In the genomic region with DNA sequence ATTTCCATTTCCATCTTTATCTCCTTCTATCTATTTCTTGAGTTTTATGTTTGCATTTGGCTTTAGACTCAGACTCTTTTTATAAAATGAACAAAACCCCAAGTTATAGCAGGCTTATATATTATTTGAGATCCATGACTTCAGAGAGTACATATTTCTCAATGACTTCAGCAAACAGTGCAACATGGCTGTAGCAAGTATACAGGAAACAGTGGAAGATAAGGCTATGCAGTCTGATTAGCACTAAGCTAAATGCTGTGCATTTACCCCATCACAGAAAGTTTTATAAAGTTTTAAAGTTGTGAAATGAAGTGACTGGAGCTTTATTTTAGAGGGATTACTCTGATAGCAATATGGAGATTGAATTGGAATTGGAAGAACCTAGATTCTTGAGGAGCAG, we compare ENCODE assay signal across 23 cellular contexts.
"Had no signal": no experiment of that assay in that cellular context is flagged by ENCODE, and none has a peak within 500 bp of the region (broad histone marks: within the 10 kb centered on the region; RNA-seq: fewer than 3 reads in every experiment).

No MANE protein-coding gene starts in this region.

- H3K4me1 ChIP-seq: esophagus squamous epithelium, foreskin keratinocyte had no signal

- H3K36me3 ChIP-seq: adrenal gland, brain microvascular endothelial cell, esophagus squamous epithelium, gastrocnemius medialis, heart left ventricle, WERI-Rb-1 had no signal

- ATAC-seq: activated CD4-positive, CD25-positive, alpha-beta regulatory T cell treated with anti-CD3 and anti-CD28 coated beads, Interleukin-2, amount 50 U/mL, for 24 hours; activated CD8-positive, alpha-beta T cell treated with anti-CD3 and anti-CD28 coated beads for 36 hours; activated naive CD8-positive, alpha-beta T cell treated with anti-CD3 and anti-CD28 coated beads, Interleukin-2, amount 50 U/mL, for 24 hours; foreskin keratinocyte; gastrocnemius medialis; heart left ventricle had no signal

- H3K27me3 ChIP-seq: adrenal gland, brain microvascular endothelial cell, esophagus squamous epithelium, foreskin keratinocyte, gastrocnemius medialis, heart left ventricle had no signal

- H3K27ac ChIP-seq: adrenal gland, brain microvascular endothelial cell, epithelial cell of prostate, esophagus squamous epithelium, foreskin keratinocyte, gastrocnemius medialis, WERI-Rb-1 had no signal

- H3K9me3 ChIP-seq: adrenal gland, esophagus squamous epithelium, gastrocnemius medialis had no signal

- DNase-seq: activated B cell treated with CpG ODN at 0.5 μM for 24 hours; activated CD4-positive, alpha-beta T cell treated with anti-CD3 and anti-CD28 coated beads for 48 hours; activated CD4-positive, alpha-beta T cell treated with anti-CD3 and anti-CD28 coated beads, Interleukin-2, amount 50 U/mL, for 1 hour; activated CD4-positive, alpha-beta T cell treated with anti-CD3 and anti-CD28 coated beads, Interleukin-2, amount 50 U/mL, for 48 hours; activated CD8-positive, alpha-beta memory T cell treated with anti-CD3 and anti-CD28 coated beads for 24 hours; activated CD8-positive, alpha-beta T cell treated with anti-CD3 and anti-CD28 coated beads for 36 hours; activated effector memory CD4-positive, alpha-beta T cell treated with anti-CD3 and anti-CD28 coated beads, Interleukin-2, amount 50 U/mL, for 16 hours; activated naive CD4-positive, alpha-beta T cell treated with anti-CD3 and anti-CD28 coated beads for 36 hours; activated naive CD8-positive, alpha-beta T cell treated with anti-CD3 and anti-CD28 coated beads for 36 hours; activated naive CD8-positive, alpha-beta T cell treated with anti-CD3 and anti-CD28 coated beads, Interleukin-2, amount 50 U/mL, for 24 hours; activated T-cell treated with anti-CD3 and anti-CD28 coated beads, Interleukin-2, amount 50 U/mL, for 48 hours; adrenal gland; brain microvascular endothelial cell; effector CD8-positive, alpha-beta T cell; esophagus squamous epithelium; foreskin keratinocyte; gastrocnemius medialis; glutamatergic neuron; heart left ventricle; T-helper 2 cell; WERI-Rb-1 had no signal

- H3K4me3 ChIP-seq: adrenal gland, esophagus squamous epithelium, gastrocnemius medialis, heart left ventricle had no signal
